Comparison of ENCODE assay signal across 39 cellular contexts in genomic region chr4:147567276-147567675, GRCh38.
"Had no signal": no experiment of that assay in that cellular context is flagged by ENCODE, and none has a peak within 500 bp of the region (broad histone marks: within the 10 kb centered on the region; RNA-seq: fewer than 3 reads in every experiment).

No MANE protein-coding gene starts in this region.

- H3K27ac Mint-ChIP-seq: activated naive CD4-positive, alpha-beta T cell treated with anti-CD3 and anti-CD28 coated beads for 36 hours; activated naive CD4-positive, alpha-beta T cell treated with anti-CD3 and anti-CD28 coated beads, Interleukin-2, amount 10 ng/mL, durations not matched to agents 7 days and 5 days; activated naive CD4-positive, alpha-beta T cell treated with anti-CD3 and anti-CD28 coated beads, Interleukin-2, amount 50 U/mL, for 24 hours; activated naive CD4-positive, alpha-beta T cell treated with anti-CD3 and anti-CD28 coated beads, Interleukin-2, amount 50 U/mL, for 72 hours; activated naive CD8-positive, alpha-beta T cell; activated naive CD8-positive, alpha-beta T cell treated with anti-CD3 and anti-CD28 coated beads for 36 hours; activated naive CD8-positive, alpha-beta T cell treated with anti-CD3 and anti-CD28 coated beads, Interleukin-2, amount 10 ng/mL, durations not matched to agents 7 days and 5 days; activated naive CD8-positive, alpha-beta T cell treated with anti-CD3 and anti-CD28 coated beads, Interleukin-2, amount 50 U/mL, for 24 hours; activated T-cell treated with anti-CD3 and anti-CD28 coated beads, Interleukin-2, amount 50 U/mL, for 24 hours; activated T-cell treated with anti-CD3 and anti-CD28 coated beads, Interleukin-2, amount 50 U/mL, for 72 hours; activated T-helper 1 cell treated with anti-CD3 and anti-CD28 coated beads, Interleukin-12 subunit alpha, Interleukin-12 subunit beta, Interleukin-2, Interleukin-4 antibody, amounts not matched to agents 30 ng/mL and 10 ng/mL and 1 ng/mL, durations not matched to agents 14 hours and 24 hours and 36 hours; activated T-helper 17 cell treated with anti-CD3 and anti-CD28 coated beads, Interleukin-2, amount 50 U/mL, for 72 hours; activated T-helper 2 cell treated with anti-CD3 and anti-CD28 coated beads, Interferon-gamma antibody, Interleukin-2, Interleukin-4, amounts not matched to agents 10 μg/mL and 5 μg/mL and 100 μg/mL, durations not matched to agents 14 hours and 24 hours and 36 hours; brain had no signal

- H3K4me3 Mint-ChIP-seq: activated naive CD4-positive, alpha-beta T cell treated with anti-CD3 and anti-CD28 coated beads for 36 hours; activated naive CD4-positive, alpha-beta T cell treated with anti-CD3 and anti-CD28 coated beads, Interleukin-2, amount 10 ng/mL, durations not matched to agents 7 days and 5 days; activated naive CD4-positive, alpha-beta T cell treated with anti-CD3 and anti-CD28 coated beads, Interleukin-2, amount 50 U/mL, for 24 hours; activated naive CD8-positive, alpha-beta T cell; activated naive CD8-positive, alpha-beta T cell treated with anti-CD3 and anti-CD28 coated beads for 36 hours; activated naive CD8-positive, alpha-beta T cell treated with anti-CD3 and anti-CD28 coated beads, Interleukin-2, amount 10 ng/mL, durations not matched to agents 7 days and 5 days; activated naive CD8-positive, alpha-beta T cell treated with anti-CD3 and anti-CD28 coated beads, Interleukin-2, amount 50 U/mL, for 24 hours; activated T-cell treated with anti-CD3 and anti-CD28 coated beads, Interleukin-2, amount 50 U/mL, for 24 hours; activated T-cell treated with anti-CD3 and anti-CD28 coated beads, Interleukin-2, amount 50 U/mL, for 4 hours; activated T-cell treated with anti-CD3 and anti-CD28 coated beads, Interleukin-2, amount 50 U/mL, for 72 hours; activated T-helper 1 cell treated with anti-CD3 and anti-CD28 coated beads, Interleukin-12 subunit alpha, Interleukin-12 subunit beta, Interleukin-2, Interleukin-4 antibody, amounts not matched to agents 30 ng/mL and 10 ng/mL and 1 ng/mL, durations not matched to agents 14 hours and 24 hours and 36 hours; activated T-helper 17 cell treated with anti-CD3 and anti-CD28 coated beads, Interleukin-2, amount 50 U/mL, for 72 hours; brain; central memory CD8-positive, alpha-beta T cell had no signal

- ATAC-seq: activated naive CD4-positive, alpha-beta T cell treated with anti-CD3 and anti-CD28 coated beads, Interleukin-2, amount 50 U/mL, for 72 hours; activated naive CD8-positive, alpha-beta T cell treated with anti-CD3 and anti-CD28 coated beads, Interleukin-2, amount 50 U/mL, for 24 hours; activated T-cell treated with anti-CD3 and anti-CD28 coated beads, Interleukin-2, amount 50 U/mL, for 4 hours; activated T-cell treated with anti-CD3 and anti-CD28 coated beads, Interleukin-2, amount 50 U/mL, for 72 hours; activated T-helper 17 cell treated with anti-CD3 and anti-CD28 coated beads, Interleukin-2, amount 50 U/mL, for 72 hours; body of pancreas had no signal

- H3K9me3 ChIP-seq: adrenal gland, body of pancreas had no signal

- DNase-seq: activated effector memory CD4-positive, alpha-beta T cell treated with anti-CD3 and anti-CD28 coated beads, Interleukin-2, amount 50 U/mL, for 16 hours; activated effector memory CD4-positive, alpha-beta T cell treated with Interleukin-2 at 50 U/mL for 16 hours; activated gamma-delta T cell; activated gamma-delta T cell treated with Interleukin-2 at 50 U/mL for 16 hours; activated naive CD4-positive, alpha-beta T cell; activated naive CD4-positive, alpha-beta T cell treated with anti-CD3 and anti-CD28 coated beads for 36 hours; activated naive CD4-positive, alpha-beta T cell treated with anti-CD3 and anti-CD28 coated beads, Interleukin-2, amount 10 ng/mL, durations not matched to agents 7 days and 5 days; activated naive CD4-positive, alpha-beta T cell treated with anti-CD3 and anti-CD28 coated beads, Interleukin-2, amount 50 U/mL, for 16 hours; activated naive CD4-positive, alpha-beta T cell treated with Interleukin-2 at 50 U/mL for 16 hours; activated naive CD8-positive, alpha-beta T cell treated with anti-CD3 and anti-CD28 coated beads for 36 hours; activated naive CD8-positive, alpha-beta T cell treated with anti-CD3 and anti-CD28 coated beads, Interleukin-2, amount 10 ng/mL, durations not matched to agents 7 days and 5 days; activated naive CD8-positive, alpha-beta T cell treated with anti-CD3 and anti-CD28 coated beads, Interleukin-2, amount 50 U/mL, for 24 hours; activated T-cell treated with anti-CD3 and anti-CD28 coated beads, Interleukin-2, amount 50 U/mL, for 1 hour; activated T-cell treated with anti-CD3 and anti-CD28 coated beads, Interleukin-2, amount 50 U/mL, for 24 hours; activated T-cell treated with anti-CD3 and anti-CD28 coated beads, Interleukin-2, amount 50 U/mL, for 4 hours; activated T-cell treated with anti-CD3 and anti-CD28 coated beads, Interleukin-2, amount 50 U/mL, for 48 hours; activated T-cell treated with anti-CD3 and anti-CD28 coated beads, Interleukin-2, amount 50 U/mL, for 72 hours; adrenal gland; amniotic stem cell; amygdala; anterior cingulate cortex; aorta; body of pancreas; brain microvascular endothelial cell; central memory CD4-positive, alpha-beta T cell; cerebellar nuclear complex had no signal

- FAIRE-seq: astrocyte, bronchial epithelial cell had no signal

- H3K27me3 ChIP-seq: adrenal gland, ascending aorta, body of pancreas, brain microvascular endothelial cell, breast epithelium, cardiac muscle cell had no signal

- H3K9me3 Mint-ChIP-seq: activated naive CD4-positive, alpha-beta T cell treated with anti-CD3 and anti-CD28 coated beads for 36 hours; activated naive CD4-positive, alpha-beta T cell treated with anti-CD3 and anti-CD28 coated beads, Interleukin-2, amount 10 ng/mL, durations not matched to agents 7 days and 5 days; activated naive CD4-positive, alpha-beta T cell treated with anti-CD3 and anti-CD28 coated beads, Interleukin-2, amount 50 U/mL, for 24 hours; activated naive CD4-positive, alpha-beta T cell treated with anti-CD3 and anti-CD28 coated beads, Interleukin-2, amount 50 U/mL, for 72 hours; activated naive CD8-positive, alpha-beta T cell treated with anti-CD3 and anti-CD28 coated beads, Interleukin-2, amount 50 U/mL, for 24 hours; activated T-cell treated with anti-CD3 and anti-CD28 coated beads, Interleukin-2, amount 50 U/mL, for 24 hours; activated T-cell treated with anti-CD3 and anti-CD28 coated beads, Interleukin-2, amount 50 U/mL, for 4 hours; activated T-cell treated with anti-CD3 and anti-CD28 coated beads, Interleukin-2, amount 50 U/mL, for 72 hours; activated T-helper 17 cell treated with anti-CD3 and anti-CD28 coated beads, Interleukin-2, amount 50 U/mL, for 72 hours; activated T-helper 2 cell treated with anti-CD3 and anti-CD28 coated beads, Interferon-gamma antibody, Interleukin-2, Interleukin-4, amounts not matched to agents 10 μg/mL and 5 μg/mL and 100 μg/mL, durations not matched to agents 14 hours and 24 hours and 36 hours; central memory CD8-positive, alpha-beta T cell had no signal

- H3K27ac ChIP-seq: adrenal gland, ascending aorta, body of pancreas, brain microvascular endothelial cell, breast epithelium, cardiac muscle cell had no signal

- H3K4me1 Mint-ChIP-seq: activated naive CD4-positive, alpha-beta T cell treated with anti-CD3 and anti-CD28 coated beads, Interleukin-2, amount 10 ng/mL, durations not matched to agents 7 days and 5 days; activated naive CD4-positive, alpha-beta T cell treated with anti-CD3 and anti-CD28 coated beads, Interleukin-2, amount 50 U/mL, for 24 hours; activated naive CD8-positive, alpha-beta T cell treated with anti-CD3 and anti-CD28 coated beads for 36 hours; activated naive CD8-positive, alpha-beta T cell treated with anti-CD3 and anti-CD28 coated beads, Interleukin-2, amount 10 ng/mL, durations not matched to agents 7 days and 5 days; activated naive CD8-positive, alpha-beta T cell treated with anti-CD3 and anti-CD28 coated beads, Interleukin-2, amount 50 U/mL, for 24 hours; activated T-helper 17 cell treated with anti-CD3 and anti-CD28 coated beads, Interleukin-2, amount 50 U/mL, for 72 hours; brain; central memory CD8-positive, alpha-beta T cell had no signal

- H3K4me3 ChIP-seq: adrenal gland, ascending aorta, body of pancreas, breast epithelium, cardiac muscle cell had no signal

- H3K36me3 ChIP-seq: adrenal gland, ascending aorta, brain microvascular endothelial cell, breast epithelium, cardiac muscle cell had no signal

- H3K4me1 ChIP-seq: adrenal gland, ascending aorta, body of pancreas, breast epithelium had no signal

- H3K36me3 Mint-ChIP-seq: activated naive CD4-positive, alpha-beta T cell treated with anti-CD3 and anti-CD28 coated beads, Interleukin-2, amount 10 ng/mL, durations not matched to agents 7 days and 5 days; activated naive CD4-positive, alpha-beta T cell treated with anti-CD3 and anti-CD28 coated beads, Interleukin-2, amount 50 U/mL, for 24 hours; activated naive CD4-positive, alpha-beta T cell treated with anti-CD3 and anti-CD28 coated beads, Interleukin-2, amount 50 U/mL, for 72 hours; activated naive CD8-positive, alpha-beta T cell; activated naive CD8-positive, alpha-beta T cell treated with anti-CD3 and anti-CD28 coated beads for 36 hours; activated naive CD8-positive, alpha-beta T cell treated with anti-CD3 and anti-CD28 coated beads, Interleukin-2, amount 10 ng/mL, durations not matched to agents 7 days and 5 days; brain had no signal

- H3K27me3 Mint-ChIP-seq: brain had no signal
